ENCODE assay signal across 1 cellular context in genomic region chr6:32087574-32088486, GRCh38.
TF ChIP-seq lines count a peak whose summit lies in the region.

No MANE protein-coding gene starts in this region.

TF ChIP-seq in SK-N-SH treated with all-trans-retinoic acid at 6 μM for 48 hours, 23 proteins besides CTCF, POLR2A, EP300 and RAD21 (continued from another document):
- TF ChIP-seq POU6F1 (CRISPR knock-in tag; IDR thresholded peaks at IDR 0.05; ENCODE audit: borderline replicate concordance, low read depth) (no peak), ARNTL (CRISPR knock-in tag; IDR thresholded peaks at IDR 0.05; ENCODE audit: borderline replicate concordance, low read depth) (no peak), CREB5 (CRISPR knock-in tag; IDR thresholded peaks at IDR 0.05; ENCODE audit: low read depth) (no peak), ZNF70 (CRISPR knock-in tag; IDR thresholded peaks at IDR 0.05) (no peak), ESRRG (CRISPR knock-in tag; IDR thresholded peaks at IDR 0.05) (no peak), ZFP3 (CRISPR knock-in tag; IDR thresholded peaks at IDR 0.05) (no peak), GLIS3 (CRISPR knock-in tag; IDR thresholded peaks at IDR 0.05) (no peak)
